ENCODE assay signal across 12 cellular contexts in genomic region chr1:205316179-205316578, GRCh38. TPM values are rescaled to one million over a fixed set of nuclear protein-coding genes. Genes with fewer than 3 reads are reported as not detected.
DNase-seq lines count a peak whose midpoint lies in the region; ATAC-seq, FAIRE-seq and TF ChIP-seq lines count a peak whose summit lies in the region.
"Had no signal": no experiment of that assay in that cellular context is flagged by ENCODE, and none has a peak within 500 bp of the region (broad histone marks: within the 10 kb centered on the region; RNA-seq: fewer than 3 reads in every experiment).

No MANE protein-coding gene starts in this region.

- peaks cover 17% of the 10 kb centered on the region for H3K27me3 Mint-ChIP-seq in endothelial cell (ENCODE audit: unreplicated experiment)

- intact Hi-C loops in pancreas (cut with DNase I) = no loop called here

- H3K9ac ChIP-seq in SK-N-SH (no peak overlapping the region), Karpas-422 (ENCODE audit: low read length) (no peak overlapping the region)

- H3K9me2 ChIP-seq in SK-N-SH = no peaks in the 10 kb centered on the region
- no peaks in the 10 kb centered on the region for H3K9me2 ChIP-seq in Karpas-422 (replicated peaks; ENCODE audit: insufficient read depth, low read length)

- peak overlapping the region; percentile 10 for H3K27ac Mint-ChIP-seq in endothelial cell (ENCODE audit: unreplicated experiment)

- peaks cover 50% of the 10 kb centered on the region for H4K20me1 ChIP-seq in SK-N-SH (ENCODE audit: insufficient read depth)
- H4K20me1 ChIP-seq in Karpas-422 (ENCODE audit: insufficient read depth, low read depth, low read length) = no peaks in the 10 kb centered on the region

- ATAC-seq in SK-N-SH treated with all-trans-retinoic acid at 6 μM for 48 hours (no peak), pancreas (no peak), GM21360 (IDR thresholded peaks at IDR 0.05; ENCODE audit: unreplicated experiment) (no peak)
- ATAC-seq: mucosa of descending colon had no signal

- no peak for FAIRE-seq in pancreas (lab: Jason Lieb, UNC)
- FAIRE-seq: urothelium cell line had no signal

- H3K4me1 Mint-ChIP-seq in endothelial cell (ENCODE audit: unreplicated experiment) = peaks cover 62% of the 10 kb centered on the region

- H3F3A ChIP-seq in SK-N-SH (replicated peaks; ENCODE audit: insufficient read depth) = no peaks in the 10 kb centered on the region

- H3K27ac ChIP-seq in SK-N-SH (ENCODE audit: low read depth in 2 of 2, low read length in 1 of 2) = no peak overlapping the region
- peak overlapping the region in 3 of 4 donors; percentile 19 to 93 (median 82) for H3K27ac ChIP-seq in pancreas
- H3K27ac ChIP-seq in Karpas-422 (ENCODE audit: low read length) = no peak overlapping the region

- peaks cover 10% of the 10 kb centered on the region for H3K36me3 Mint-ChIP-seq in endothelial cell (ENCODE audit: low read depth, unreplicated experiment)

- peak overlapping the region; percentile 84; the same call in 1 of the 2 replicates for H3K4me2 ChIP-seq in SK-N-SH
- H3K4me2 ChIP-seq in Karpas-422 (ENCODE audit: low read depth, low read length, poor library complexity, severe bottlenecking) = no peak overlapping the region

- POLR2A ChIA-PET in SK-N-SH (lab: Yijun Ruan, JAX) = no interaction called here

- H2AFZ ChIP-seq in SK-N-SH (ENCODE audit: low read depth) (no peak overlapping the region), Karpas-422 (ENCODE audit: low read length) (no peak overlapping the region)

- DNase-seq in SK-N-SH = no peak
- peak; percentile 57 for DNase-seq in OCI-M1 (lab: John Stamatoyannopoulos, UW)
- DNase-seq in endothelial cell (ENCODE audit: low spot score) = no peak
- DNase-seq in pancreas = no peak
- no peak for DNase-seq in Karpas-422
- DNase-seq in NOMO-1 treated with dmso at 0.1 percent for 144 hours (lab: John Stamatoyannopoulos, UW; ENCODE audit: unreplicated experiment) = no peak
- DNase-seq: glutamatergic neuron; mucosa of descending colon; stimulated activated CD4-positive, alpha-beta T cell treated with anti-CD3 and anti-CD28 coated beads, Interleukin-2, amount 100 ng/mL, for 24 hours had no signal

- TF ChIP-seq EP300 in SK-N-SH (IDR thresholded peaks at IDR 0.05; ENCODE audit: borderline replicate concordance in 1 of 2, low read depth in 1 of 2, low read length in 1 of 2) = no peak

- 54% methylated on average over 2 of the region's 2 CpGs for WGBS in SK-N-SH (ENCODE audit: low lambda C conversion rate)
- WGBS in pancreas, 2 donors = 17 to 28% methylated on average over 2 of the region's 2 CpGs

- H3K4me1 ChIP-seq in SK-N-SH (ENCODE audit: control insufficient read depth in 1 of 2, insufficient read depth in 2 of 2, low read depth in 1 of 2, low read length in 1 of 2) (peaks cover 16 to 27% of the 10 kb centered on the region in 2 experiments), pancreas (peaks cover 61 to 74% (median 69%) of the 10 kb centered on the region in 3 donors), Karpas-422 (ENCODE audit: low read length) (peaks cover 24% of the 10 kb centered on the region)

- TF ChIP-seq CTCF in SK-N-SH (IDR thresholded peaks at IDR 0.05) (no peak), endothelial cell (IDR thresholded peaks at IDR 0.05; ENCODE audit: unreplicated experiment) (no peak), pancreas (IDR thresholded peaks at IDR 0.05) (no peak)

- H3K36me3 ChIP-seq in SK-N-SH (replicated peaks in 1 of 2; ENCODE audit: control insufficient read depth in 1 of 2, insufficient read depth in 2 of 2, low read length in 1 of 2) = peaks cover 2 to 9% of the 10 kb centered on the region in 2 experiments
- peaks cover 0 to 9% (median 0%) of the 10 kb centered on the region in 3 donors for H3K36me3 ChIP-seq in pancreas
- no peaks in the 10 kb centered on the region for H3K36me3 ChIP-seq in Karpas-422 (ENCODE audit: insufficient read depth, low read length)

- no peak for TF ChIP-seq RAD21 in SK-N-SH (IDR thresholded peaks at IDR 0.05; ENCODE audit: low read length)

- no peak overlapping the region for H3K4me3 Mint-ChIP-seq in endothelial cell (ENCODE audit: unreplicated experiment)

- H3K9me3 ChIP-seq in SK-N-SH (no peaks in the 10 kb centered on the region), pancreas (no peaks in the 10 kb centered on the region), Karpas-422 (ENCODE audit: low read length) (no peaks in the 10 kb centered on the region)
- H3K9me3 ChIP-seq: mucosa of descending colon had no signal

- H3K4me3 ChIP-seq in SK-N-SH (ENCODE audit: low read depth in 2 of 2, low read length in 1 of 2) (0 out of 4 replicates have a peak overlapping the region, but pooled peaks of 1 of the 2 experiments have one; percentile 2), pancreas (peak overlapping the region in 1 of 4 donors; percentile 95), Karpas-422 (ENCODE audit: low read length) (no peak overlapping the region)
- H3K4me3 ChIP-seq: mucosa of descending colon had no signal

- H3K27me3 ChIP-seq in SK-N-SH (ENCODE audit: insufficient read depth) = no peaks in the 10 kb centered on the region
- no peaks in the 10 kb centered on the region for H3K27me3 ChIP-seq in pancreas
- no peaks in the 10 kb centered on the region; the same call in 1 of the 2 replicates for H3K27me3 ChIP-seq in Karpas-422 (ENCODE audit: low read length)

- CTCF ChIA-PET in SK-N-SH (lab: Yijun Ruan, JAX) = interaction anchor here (1.8 to 46.8 kb wide), 2 partner anchors 20 to 44 kb away, joined by 13 to 1368 read pairs; no protein-coding TSS in a partner anchor

- peaks cover 100% of the 10 kb centered on the region for H3K79me2 ChIP-seq in SK-N-SH (ENCODE audit: insufficient read depth)
- H3K79me2 ChIP-seq in Karpas-422 (ENCODE audit: low read length) = no peaks in the 10 kb centered on the region

- H3K9me3 Mint-ChIP-seq in endothelial cell (ENCODE audit: unreplicated experiment) = no peaks in the 10 kb centered on the region

TF ChIP-seq in SK-N-SH, 30 proteins besides CTCF, POLR2A, EP300 and RAD21 (continues in another document):
- TF ChIP-seq ZBTB33 (IDR thresholded peaks at IDR 0.05; ENCODE audit: borderline replicate concordance, low read depth) (no peak), NFIC (IDR thresholded peaks at IDR 0.05; ENCODE audit: borderline replicate concordance) (no peak), ELF1 (IDR thresholded peaks at IDR 0.05) (no peak), FOXM1 (IDR thresholded peaks at IDR 0.05; ENCODE audit: low read depth) (no peak), JUND (IDR thresholded peaks at IDR 0.05) (no peak), TCF12 (IDR thresholded peaks at IDR 0.05) (no peak), TAF1 (IDR thresholded peaks at IDR 0.05; ENCODE audit: borderline replicate concordance, low read depth, low read length) (no peak)

TF ChIP-seq in SK-N-SH treated with all-trans-retinoic acid at 6 μM for 48 hours, 23 proteins besides CTCF, POLR2A, EP300 and RAD21:
- TF ChIP-seq ESRRG (CRISPR knock-in tag; IDR thresholded peaks at IDR 0.05) = no peak
- no peak for TF ChIP-seq CSDC2 (CRISPR knock-in tag; IDR thresholded peaks at IDR 0.05)

RNA-seq across cellular contexts. Expression of gene NUAK2, which starts 5.4 kb away (rescaled TPM):
- polyA plus RNA-seq in SK-N-SH (2012; rRNA removed) (6.8 and 11.1 TPM in 2 replicates), pancreas (1 to 10 TPM; 7.9 to 9.5 TPM)
- 4.4 and 6.4 TPM in 2 replicates for polyA plus RNA-seq in SK-N-SH (2012; cell fraction: cytosol; rRNA removed)
- polyA plus RNA-seq in SK-N-SH (2012; cell fraction: nucleus; rRNA removed) = 13.2 and 14.3 TPM in 2 replicates
- total RNA-seq in endothelial cell (ENCODE audit: unreplicated experiment) (3.6 TPM), pancreas (10 to 100 TPM in 2 of 6 donors, 1 to 10 TPM in 4; 6.3 to 14.4 (median 8.6) TPM)
- total RNA-seq in Karpas-422 (2014; rRNA removed; shearing (Covaris generic); ENCODE audit: low replicate concordance) = 1.4 TPM in 2 replicates

RNA-seq across cellular contexts. Expression of gene KLHDC8A, which starts 40.5 kb away (rescaled TPM):
- polyA plus RNA-seq in SK-N-SH (2012; rRNA removed) (0.02 and 0.03 TPM in 2 replicates), pancreas (1 to 10 TPM in 1 of 2 donors, under 1 TPM in 1; 0.99 to 5.4 TPM)
- polyA plus RNA-seq in SK-N-SH (2012; cell fraction: cytosol; rRNA removed) = 0.01 and 0.09 TPM in 2 replicates
- polyA plus RNA-seq in SK-N-SH (2012; cell fraction: nucleus; rRNA removed) = 0.07 TPM in 1 of 2 replicates, not detected in the other
- total RNA-seq in endothelial cell (ENCODE audit: unreplicated experiment) (1.5 TPM), pancreas (1 to 10 TPM in 1 of 6 donors, under 1 TPM in 5; 0.28 to 1.5 (median 0.68) TPM)
- not detected in 2 replicates for total RNA-seq in Karpas-422 (2014; rRNA removed; shearing (Covaris generic); ENCODE audit: low replicate concordance)

Comparison
In these comparisons a context has a peak if more than half of its experiments do, and no peak if none do; other contexts are left out.
1. H3K27ac ChIP-seq: peak in pancreas (3 of 4); none in SK-N-SH (0 of 2) and Karpas-422 (single experiment).